Comparison of ENCODE assay signal across 8 cellular contexts in genomic region chr15:21110187-21110804, GRCh38.
DNase-seq lines count a peak whose midpoint lies in the region; ATAC-seq, FAIRE-seq and TF ChIP-seq lines count a peak whose summit lies in the region.
"Not testable (repeated sequence)": the region's sequence is repeated elsewhere in the genome, so short reads cannot be mapped to it uniquely, and the experiment has no call there.

No MANE protein-coding gene starts in this region.

- POLR2A ChIA-PET in CD8-positive, alpha-beta memory T cell (lab: Charles Lee) = not testable (repeated sequence)

- not testable (repeated sequence) for H3K9me3 ChIP-seq in CD8-positive, alpha-beta memory T cell (ENCODE audit: low read length); heart left ventricle; sigmoid colon

- H3K36me3 ChIP-seq in CD8-positive, alpha-beta memory T cell (ENCODE audit: insufficient read depth, low read length); bronchial epithelial cell (ENCODE audit: control insufficient read depth, insufficient read depth, low read length); heart left ventricle; sigmoid colon: not testable (repeated sequence)

- CTCF ChIA-PET in CD8-positive, alpha-beta memory T cell (lab: Charles Lee) = not testable (repeated sequence)

- intact Hi-C loops in activated T-helper 1 cell treated with anti-CD3 and anti-CD28 coated beads, Interleukin-12 subunit alpha, Interleukin-12 subunit beta, Interleukin-2, Interleukin-4 antibody, amounts not matched to agents 30 ng/mL and 10 ng/mL and 1 ng/mL, durations not matched to agents 14 hours and 24 hours and 36 hours (cut with micrococcal nuclease); heart left ventricle (cut with DNase I); sigmoid colon (cut with DNase I): not testable (repeated sequence)

- not testable (repeated sequence) for H3K4me1 ChIP-seq in CD8-positive, alpha-beta memory T cell (ENCODE audit: insufficient read depth, low read length); heart left ventricle; sigmoid colon

- not testable (repeated sequence) for H3K36me3 Mint-ChIP-seq in CD8-positive, alpha-beta memory T cell; activated T-helper 1 cell treated with anti-CD3 and anti-CD28 coated beads, Interleukin-12 subunit alpha, Interleukin-12 subunit beta, Interleukin-2, Interleukin-4 antibody, amounts not matched to agents 30 ng/mL and 10 ng/mL and 1 ng/mL, durations not matched to agents 14 hours and 24 hours and 36 hours (ENCODE audit: low read depth); mesothelial cell of epicardium; type B pancreatic cell

- H3K4me1 Mint-ChIP-seq in CD8-positive, alpha-beta memory T cell; activated T-helper 1 cell treated with anti-CD3 and anti-CD28 coated beads, Interleukin-12 subunit alpha, Interleukin-12 subunit beta, Interleukin-2, Interleukin-4 antibody, amounts not matched to agents 30 ng/mL and 10 ng/mL and 1 ng/mL, durations not matched to agents 14 hours and 24 hours and 36 hours (ENCODE audit: low read depth); mesothelial cell of epicardium; type B pancreatic cell (ENCODE audit: unreplicated experiment): not testable (repeated sequence)

- ATAC-seq in heart left ventricle = peak in 1 of 4 donors; percentile 12

- H3K9me3 Mint-ChIP-seq in CD8-positive, alpha-beta memory T cell; activated T-helper 1 cell treated with anti-CD3 and anti-CD28 coated beads, Interleukin-12 subunit alpha, Interleukin-12 subunit beta, Interleukin-2, Interleukin-4 antibody, amounts not matched to agents 30 ng/mL and 10 ng/mL and 1 ng/mL, durations not matched to agents 14 hours and 24 hours and 36 hours; mesothelial cell of epicardium; type B pancreatic cell: not testable (repeated sequence)

- TF ChIP-seq POLR2A in heart left ventricle (IDR thresholded peaks at IDR 0.05); sigmoid colon (IDR thresholded peaks at IDR 0.05): not testable (repeated sequence)

- H3K27me3 ChIP-seq in CD8-positive, alpha-beta memory T cell (ENCODE audit: insufficient read depth, low read length, poor library complexity, severe bottlenecking); bronchial epithelial cell (ENCODE audit: control insufficient read depth, insufficient read depth, low read length); heart left ventricle; sigmoid colon: not testable (repeated sequence)

- peak in 3 of 5 donors; percentile 14 to 69 (median 37) for DNase-seq in CD8-positive, alpha-beta memory T cell
- DNase-seq in activated CD4-positive, alpha-beta T cell treated with anti-CD3 and anti-CD28 coated beads for 4 hours = peak; percentile 5 to 20
- peak; percentile 30 for DNase-seq in activated T-helper 1 cell treated with anti-CD3 and anti-CD28 coated beads, Interleukin-12 subunit alpha, Interleukin-12 subunit beta, Interleukin-2, Interleukin-4 antibody, amounts not matched to agents 30 ng/mL and 10 ng/mL and 1 ng/mL, durations not matched to agents 14 hours and 24 hours and 36 hours (ENCODE audit: low spot score)
- DNase-seq in bronchial epithelial cell (ENCODE audit: low read depth) = not testable (repeated sequence)
- DNase-seq in heart left ventricle (peak; percentile 37 to 90 (median 48)), mesothelial cell of epicardium (ENCODE audit: low spot score in 2 of 2, unreplicated experiment in 2 of 2) (peak; percentile 57 to 76), sigmoid colon (peak; percentile 83), type B pancreatic cell (ENCODE audit: extremely low spot score, unreplicated experiment) (peak; percentile 97)

- not testable (repeated sequence) for H3K27ac ChIP-seq in CD8-positive, alpha-beta memory T cell (ENCODE audit: low read depth, low read length); heart left ventricle; sigmoid colon

- not testable (repeated sequence) for H3K4me3 ChIP-seq in CD8-positive, alpha-beta memory T cell (ENCODE audit: low read length); bronchial epithelial cell (ENCODE audit: low read depth, low read length); heart left ventricle; sigmoid colon

- not testable (repeated sequence) for H3K4me3 Mint-ChIP-seq in CD8-positive, alpha-beta memory T cell; activated T-helper 1 cell treated with anti-CD3 and anti-CD28 coated beads, Interleukin-12 subunit alpha, Interleukin-12 subunit beta, Interleukin-2, Interleukin-4 antibody, amounts not matched to agents 30 ng/mL and 10 ng/mL and 1 ng/mL, durations not matched to agents 14 hours and 24 hours and 36 hours; mesothelial cell of epicardium; type B pancreatic cell

- not testable (repeated sequence) for H3K27ac Mint-ChIP-seq in CD8-positive, alpha-beta memory T cell; activated T-helper 1 cell treated with anti-CD3 and anti-CD28 coated beads, Interleukin-12 subunit alpha, Interleukin-12 subunit beta, Interleukin-2, Interleukin-4 antibody, amounts not matched to agents 30 ng/mL and 10 ng/mL and 1 ng/mL, durations not matched to agents 14 hours and 24 hours and 36 hours; mesothelial cell of epicardium; type B pancreatic cell

- WGBS in heart left ventricle, 4 donors = 42 to 73% (median 61%) methylated on average over 4 to 5 of the region's 5 CpGs
- WGBS in sigmoid colon, 2 donors = 60 to 62% methylated on average over 4 of the region's 5 CpGs

- peak; percentile 80 for FAIRE-seq in bronchial epithelial cell (lab: Jason Lieb, UNC)

- not testable (repeated sequence) for TF ChIP-seq EP300 in sigmoid colon (IDR thresholded peaks at IDR 0.05)

- TF ChIP-seq CTCF in bronchial epithelial cell (IDR thresholded peaks at IDR 0.05; ENCODE audit: insufficient read depth, low read length, severe bottlenecking); heart left ventricle (IDR thresholded peaks at IDR 0.05); mesothelial cell of epicardium (IDR thresholded peaks at IDR 0.05; ENCODE audit: unreplicated experiment); sigmoid colon (IDR thresholded peaks at IDR 0.05); type B pancreatic cell (conservative IDR thresholded peaks at IDR 0.05): not testable (repeated sequence)

- H3K27me3 Mint-ChIP-seq in CD8-positive, alpha-beta memory T cell; activated T-helper 1 cell treated with anti-CD3 and anti-CD28 coated beads, Interleukin-12 subunit alpha, Interleukin-12 subunit beta, Interleukin-2, Interleukin-4 antibody, amounts not matched to agents 30 ng/mL and 10 ng/mL and 1 ng/mL, durations not matched to agents 14 hours and 24 hours and 36 hours (ENCODE audit: insufficient read depth); mesothelial cell of epicardium (ENCODE audit: low read depth); type B pancreatic cell: not testable (repeated sequence)
